In genomic region chr11:65498977-65499712, GRCh38 we compare ENCODE assay signal across 8 cellular contexts. TPM values are rescaled to one million over a fixed set of nuclear protein-coding genes. Genes with fewer than 3 reads are reported as not detected.
DNase-seq lines count a peak whose midpoint lies in the region; ATAC-seq, FAIRE-seq and TF ChIP-seq lines count a peak whose summit lies in the region.

TSS of gene MALAT1 (plus strand) at chr11:65499045.

- no peaks in the 10 kb centered on the region for H3K9me3 Mint-ChIP-seq in central memory CD8-positive, alpha-beta T cell

- no peaks in the 10 kb centered on the region for H3K27me3 Mint-ChIP-seq in central memory CD8-positive, alpha-beta T cell

- peaks cover 17 to 42% of the 10 kb centered on the region in 2 donors for H3K36me3 ChIP-seq in kidney (ENCODE audit: control insufficient read depth in 1 of 2, insufficient read depth in 2 of 2, low read length in 2 of 2)

- H3K36me3 Mint-ChIP-seq in central memory CD8-positive, alpha-beta T cell (ENCODE audit: insufficient read depth): peaks cover 2% of the 10 kb centered on the region

- no peak within 1 kb of the TSS for H3K4me3 Mint-ChIP-seq in central memory CD8-positive, alpha-beta T cell

- TF ChIP-seq CTCF in kidney (IDR thresholded peaks at IDR 0.05; ENCODE audit: borderline replicate concordance, extremely low read depth, insufficient read depth): no peak

- peak; percentile 66 for DNase-seq in D341Med (ENCODE audit: low spot score)
- peak; percentile 83 for DNase-seq in NCI-H345 treated with DMSO at 0.1 percent for 48 hours (lab: John Stamatoyannopoulos, UW; ENCODE audit: unreplicated experiment)
- DNase-seq in activated CD4-positive, CD25-positive, alpha-beta regulatory T cell treated with anti-CD3 and anti-CD28 coated beads, Interleukin-2, amount 50 U/mL, for 16 hours (ENCODE audit: low read depth, low spot score): peak; percentile 93
- peak; percentile 91 to 93 for DNase-seq in central memory CD8-positive, alpha-beta T cell (ENCODE audit: low spot score in 2 of 2)
- peak; percentile 98 for DNase-seq in kidney
- peak; percentile 89 to 90 for DNase-seq in stimulated activated CD4-positive, alpha-beta T cell treated with anti-CD3 and anti-CD28 coated beads, Interleukin-15, amount 100 ng/mL, for 1 hour (ENCODE audit: low read depth in 1 of 2, low spot score in 1 of 2)

- peak within 1 kb of the TSS; percentile 93 to 97 for H3K4me3 ChIP-seq in kidney (ENCODE audit: low read length in 2 of 2)

- no peaks in the 10 kb centered on the region for H3K9me3 ChIP-seq in kidney (ENCODE audit: control insufficient read depth in 1 of 2, low read length in 2 of 2)

- peaks cover 14 to 17% of the 10 kb centered on the region in 2 donors for H3K4me1 ChIP-seq in kidney (ENCODE audit: control insufficient read depth in 1 of 2, insufficient read depth in 1 of 2, low read depth in 1 of 2, low read length in 2 of 2)

- H3K27ac Mint-ChIP-seq in central memory CD8-positive, alpha-beta T cell (ENCODE audit: low read depth): no peak within 1 kb of the TSS

- ATAC-seq in HG02973 (IDR thresholded peaks at IDR 0.05; ENCODE audit: unreplicated experiment) (peak; percentile 26), GM18519 (IDR thresholded peaks at IDR 0.05; ENCODE audit: low FRiP score, unreplicated experiment) (no peak)
- no peak for ATAC-seq in central memory CD8-positive, alpha-beta T cell (replicated peaks; ENCODE audit: extremely low read depth, poor library complexity, severe bottlenecking)

- H3K27ac ChIP-seq in kidney (ENCODE audit: low read depth in 2 of 2, low read length in 2 of 2): peak within 1 kb of the TSS; percentile 99

- intact Hi-C loops in kidney (cut with DNase I): no loop called here

- peaks cover 51% of the 10 kb centered on the region for H3K4me1 Mint-ChIP-seq in central memory CD8-positive, alpha-beta T cell

- no peak for FAIRE-seq in kidney (lab: Jason Lieb, UNC)

- peak within 1 kb of the TSS; percentile 100 for H3K9ac ChIP-seq in kidney (ENCODE audit: low read length in 2 of 2)

RNA-seq across cellular contexts. Expression of gene MALAT1, which starts in this region (rescaled TPM):
- 15,262 TPM for total RNA-seq in kidney
- 219 TPM for polyA plus RNA-seq in kidney (ENCODE audit: insufficient read depth, low read depth, low replicate concordance)
